23 cellular contexts compared by ENCODE assay signal in the genomic region with DNA sequence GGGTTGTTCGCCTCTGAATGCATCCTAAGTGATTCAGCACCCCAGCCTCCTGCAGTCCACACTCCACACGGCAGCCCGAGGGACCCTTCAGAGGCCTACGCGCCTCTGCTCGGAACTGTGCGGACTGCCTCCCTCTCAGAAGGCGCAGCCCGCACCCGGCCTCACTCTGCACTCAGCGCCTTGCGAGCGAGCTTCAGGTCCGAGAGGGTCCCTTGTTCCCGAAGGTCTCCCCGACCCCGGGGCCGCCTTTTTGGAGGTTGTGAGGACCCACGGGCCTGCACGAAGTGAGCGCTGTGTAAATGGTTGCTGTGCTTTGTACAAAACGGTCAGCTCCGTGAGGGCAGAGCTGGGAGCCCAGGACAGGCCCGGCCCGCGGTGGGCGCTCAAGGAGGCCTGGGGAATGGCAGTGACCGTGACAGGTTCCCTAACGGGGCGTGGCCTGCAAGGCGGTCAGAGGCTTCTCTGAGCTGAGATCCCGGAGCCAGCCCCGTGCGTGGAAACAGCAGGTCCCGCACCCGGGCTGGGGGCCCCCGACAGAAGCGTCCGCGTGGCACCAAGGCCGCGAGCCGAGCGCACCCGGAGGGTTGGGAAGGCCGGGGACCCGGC. TPM values are rescaled to one million over a fixed set of nuclear protein-coding genes. Genes with fewer than 3 reads are reported as not detected.
A peak's percentile ranks its signal among the peaks of the same experiment; 100 is the strongest.
DNase-seq lines count a peak whose midpoint lies in the region; ATAC-seq, FAIRE-seq and TF ChIP-seq lines count a peak whose summit lies in the region.
"Had no signal": no experiment of that assay in that cellular context is flagged by ENCODE, and none has a peak within 500 bp of the region (broad histone marks: within the 10 kb centered on the region; RNA-seq: fewer than 3 reads in every experiment).

No MANE protein-coding gene starts in this region.

- H3K36me3 Mint-ChIP-seq in GM23338 (ENCODE audit: low read depth) (peaks cover 3% of the 10 kb centered on the region; the same call in 1 of the 3 replicates), neural progenitor cell (no peaks in the 10 kb centered on the region)
- H3K36me3 Mint-ChIP-seq: stimulated activated memory B cell treated with anti-CD40 and anti-IgM and Interleukin-4, amounts not matched to agents 10 μg/mL and 1 μg/mL and 100 μg/mL, for 72 hours had no signal

- H3K4me2 ChIP-seq in GM23338 (peak overlapping the region; percentile 66), H1 (ENCODE audit: insufficient read depth in 1 of 2, low read depth in 2 of 2, low read length in 2 of 2) (peak overlapping the region; percentile 41 to 56; a peak in 2 of 4 replicates), neural progenitor cell (no peak overlapping the region)

- no peak for TF ChIP-seq POLR2A in H1 (IDR thresholded peaks at IDR 0.05; ENCODE audit: control extremely low read depth in 1 of 2, low read depth in 2 of 2, low read length in 2 of 2)

- H3K27me3 ChIP-seq in GM23338 (ENCODE audit: insufficient read depth): peaks cover 16% of the 10 kb centered on the region; the same call in 1 of the 2 replicates
- peaks cover 46% of the 10 kb centered on the region for H3K27me3 ChIP-seq in NT2/D1 (ENCODE audit: insufficient read depth, insufficient read length)
- H3K27me3 ChIP-seq in H1 (replicated peaks in 1 of 4; ENCODE audit: control insufficient read depth in 3 of 4, extremely low read depth in 1 of 4, insufficient read depth in 3 of 4, low read length in 3 of 4): peaks cover 0 to 8% (median 4%) of the 10 kb centered on the region in 4 experiments; a peak in 5 of 7 replicates
- H3K27me3 ChIP-seq in neural progenitor cell: peaks cover 51% of the 10 kb centered on the region

- peaks cover 4% of the 10 kb centered on the region for H3K4me1 Mint-ChIP-seq in GM23338
- H3K4me1 Mint-ChIP-seq in neural progenitor cell: no peaks in the 10 kb centered on the region
- H3K4me1 Mint-ChIP-seq: IgD-negative memory B cell; stimulated activated memory B cell treated with anti-CD40 and anti-IgM and Interleukin-4, amounts not matched to agents 10 μg/mL and 1 μg/mL and 100 μg/mL, for 72 hours had no signal

- H3K9me3 ChIP-seq in NT2/D1 (ENCODE audit: insufficient read depth, low read length) (no peaks in the 10 kb centered on the region), H1 (ENCODE audit: insufficient read depth in 2 of 2, low read depth in 1 of 2, low read length in 1 of 2) (peaks cover 6 to 79% of the 10 kb centered on the region in 2 experiments; a peak in 3 of 4 replicates), neural progenitor cell (ENCODE audit: low read depth) (no peaks in the 10 kb centered on the region)
- H3K9me3 ChIP-seq: left lung, thoracic aorta had no signal

- H2BK20ac ChIP-seq in H1 (ENCODE audit: low read length): no peak overlapping the region

- no peak for TF ChIP-seq CTCF in GM23338 (conservative IDR thresholded peaks at IDR 0.05; ENCODE audit: low read depth in 2 of 2)
- no peak for TF ChIP-seq CTCF in H1 (IDR thresholded peaks at IDR 0.05; ENCODE audit: control extremely low read depth in 1 of 3, insufficient read depth in 1 of 3, low read depth in 1 of 3, low read length in 3 of 3)
- no peak for TF ChIP-seq CTCF in neural progenitor cell (IDR thresholded peaks at IDR 0.05)

- POLR2A ChIA-PET in H1 (lab: Charles Lee; ENCODE audit: partially characterized antibody): interaction anchor here (0.6 to 1.2 kb wide), 2 partner anchors 10 to 14 kb away, joined by 3 read pairs; no protein-coding TSS in a partner anchor

- H3K9me2 ChIP-seq in GM23338 (ENCODE audit: insufficient read depth): no peaks in the 10 kb centered on the region

- no peak for FAIRE-seq in H1 (lab: Jason Lieb, UNC)
- FAIRE-seq: bronchial epithelial cell, endometrium, small intestine had no signal

- H3K14ac ChIP-seq in H1 (ENCODE audit: insufficient read length): no peak overlapping the region

- peak overlapping the region; percentile 51 for H3K4me3 ChIP-seq in GM23338
- H3K4me3 ChIP-seq in NT2/D1 (ENCODE audit: insufficient read length, low read depth): peak overlapping the region; percentile 35
- H3K4me3 ChIP-seq in H1 (ENCODE audit: extremely low read depth in 1 of 4, insufficient read depth in 2 of 4, low read depth in 3 of 4, low read length in 4 of 4): peak overlapping the region in 3 of 4 experiments; percentile 12 to 45 (median 25); a peak in 5 of 8 replicates
- no peak overlapping the region for H3K4me3 ChIP-seq in neural progenitor cell
- H3K4me3 ChIP-seq: left lung, thoracic aorta had no signal

- H3K4me1 ChIP-seq in GM23338 (ENCODE audit: insufficient read depth) (no peaks in the 10 kb centered on the region; the same call in 1 of the 2 replicates), NT2/D1 (ENCODE audit: insufficient read depth, insufficient read length) (peaks cover 5% of the 10 kb centered on the region), H1 (replicated peaks in 1 of 4; ENCODE audit: control insufficient read depth in 3 of 4, insufficient read depth in 4 of 4, low read length in 3 of 4) (peaks cover 0 to 6% (median 0%) of the 10 kb centered on the region in 4 experiments; a peak in 1 of 7 replicates), neural progenitor cell (peaks cover 4% of the 10 kb centered on the region)

- CTCF ChIA-PET in H1 (lab: Charles Lee; ENCODE audit: partially characterized antibody): interaction anchor here (0.8 to 1.4 kb wide), 4 partner anchors 11 to 281 kb away, joined by 3 read pairs; no protein-coding TSS in a partner anchor

- no peak overlapping the region for H2AK5ac ChIP-seq in H1 (ENCODE audit: low read depth, low read length)

- ATAC-seq in GM23338 (peak; percentile 20), GM18519 (IDR thresholded peaks at IDR 0.05; ENCODE audit: low FRiP score, unreplicated experiment) (no peak), HG03280 (IDR thresholded peaks at IDR 0.05; ENCODE audit: unreplicated experiment) (no peak)
- ATAC-seq: left lung had no signal

- H3K79me1 ChIP-seq in H1 (ENCODE audit: low read depth, low read length): peaks cover 10% of the 10 kb centered on the region; the same call in 1 of the 2 replicates

- no peak overlapping the region for H2BK120ac ChIP-seq in H1 (replicated peaks; ENCODE audit: low read depth, low read length)

- peaks cover 6% of the 10 kb centered on the region for H3K23me2 ChIP-seq in H1 (ENCODE audit: low read depth, low read length)

- H3K27me3 Mint-ChIP-seq in GM23338 (ENCODE audit: insufficient read depth, low read depth, poor library complexity) (peaks cover 18% of the 10 kb centered on the region), neural progenitor cell (ENCODE audit: insufficient read depth, low read depth) (peaks cover 32% of the 10 kb centered on the region)

- H3K9ac ChIP-seq in NT2/D1 (ENCODE audit: insufficient read length, low read depth) (peak overlapping the region; percentile 46), H1 (replicated peaks in 1 of 4; ENCODE audit: extremely low read depth in 1 of 4, low read depth in 3 of 4, low read length in 3 of 4) (no peak overlapping the region), neural progenitor cell (no peak overlapping the region)

- H3K56ac ChIP-seq in H1 (replicated peaks; ENCODE audit: insufficient read length, low read depth, low read length): no peak overlapping the region

- no peaks in the 10 kb centered on the region for H3K79me2 ChIP-seq in GM23338 (replicated peaks; ENCODE audit: insufficient read depth)
- H3K79me2 ChIP-seq in H1 (ENCODE audit: control insufficient read depth in 1 of 2, insufficient read depth in 2 of 2, low read length in 2 of 2): no peaks in the 10 kb centered on the region
- no peaks in the 10 kb centered on the region for H3K79me2 ChIP-seq in neural progenitor cell (ENCODE audit: low read depth)

- no peak overlapping the region for H2BK5ac ChIP-seq in H1 (ENCODE audit: low read depth, low read length)

- H3K4ac ChIP-seq in H1 (replicated peaks; ENCODE audit: insufficient read length, low read depth, low read length): no peak overlapping the region

- no peak overlapping the region for H4K91ac ChIP-seq in H1 (replicated peaks; ENCODE audit: insufficient read length, low read length)

- H3F3A ChIP-seq in GM23338 (replicated peaks; ENCODE audit: low read depth) (no peaks in the 10 kb centered on the region), neural progenitor cell (ENCODE audit: low read depth) (no peaks in the 10 kb centered on the region)

- no peak for TF ChIP-seq RAD21 in H1 (IDR thresholded peaks at IDR 0.05 in 1 of 2, conservative IDR thresholded peaks at IDR 0.05 in 1 of 2; ENCODE audit: low read depth in 2 of 2, low read length in 2 of 2)

- H3K18ac ChIP-seq in H1 (ENCODE audit: extremely low read depth, low read length): no peak overlapping the region

- H2BK12ac ChIP-seq in H1 (ENCODE audit: low read depth, low read length): no peak overlapping the region

- no peak for TF ChIP-seq EP300 in H1 (IDR thresholded peaks at IDR 0.05; ENCODE audit: borderline replicate concordance in 1 of 2, low read depth in 2 of 2, low read length in 2 of 2)

- H3K23ac ChIP-seq in H1 (ENCODE audit: insufficient read length): no peak overlapping the region

- 86% methylated on average over 34 of the region's 47 CpGs; no CpG with 5 or more reads in 1 of the 2 experiments for WGBS in H1 (ENCODE audit: extremely low coverage in 1 of 2, insufficient coverage in 1 of 2, insufficient read length in 1 of 2, insufficient replicate concordance in 2 of 2, low coverage in 1 of 2, low lambda C conversion rate in 2 of 2, missing lambda C conversion rate in 1 of 2), 2 experiments

- H3K4me3 Mint-ChIP-seq in GM23338 (no peak overlapping the region), neural progenitor cell (peak overlapping the region; percentile 69)
- H3K4me3 Mint-ChIP-seq: dendritic cell treated with granulocyte-macrophage colony-stimulating factor and Interleukin-4, amounts not matched to agents 40 ng/mL and 50 ng/mL, for 4 days had no signal

- peak; percentile 58 for DNase-seq in GM23338 (ENCODE audit: low spot score)
- DNase-seq in NT2/D1 (ENCODE audit: low read depth, low spot score): no peak
- no peak for DNase-seq in H1 (ENCODE audit: low read depth in 1 of 2, low spot score in 2 of 2)
- DNase-seq in neural progenitor cell (ENCODE audit: low spot score): no peak
- DNase-seq in AG08395 (ENCODE audit: low spot score): no peak
- DNase-seq: activated CD4-positive, alpha-beta T cell treated with anti-CD3 and anti-CD28 coated beads, Interleukin-2, amount 50 U/mL, for 48 hours; activated CD8-positive, alpha-beta memory T cell treated with anti-CD3 and anti-CD28 coated beads, Interleukin-2, amount 50 U/mL, for 48 hours; activated effector memory CD4-positive, alpha-beta T cell treated with anti-CD3 and anti-CD28 coated beads, Interleukin-2, amount 50 U/mL, for 16 hours; amniotic stem cell; left lung; NCI-H1105 treated with DMSO at 0.1 percent for 48 hours; NCI-H2107; small intestine; stimulated activated CD4-positive, alpha-beta T cell treated with anti-CD3 and anti-CD28 coated beads, Interleukin-2, amount 100 ng/mL, for 24 hours had no signal

- no peak overlapping the region; the same call in none of the 2 replicates for H4K8ac ChIP-seq in H1 (ENCODE audit: extremely low read depth, insufficient read depth, low read length)

- H4K5ac ChIP-seq in H1 (ENCODE audit: insufficient read length, low read depth, low read length): no peak overlapping the region

- H2AFZ ChIP-seq in GM23338: peak overlapping the region; percentile 52
- H2AFZ ChIP-seq in H1 (ENCODE audit: low read length): no peak overlapping the region
- no peak overlapping the region for H2AFZ ChIP-seq in neural progenitor cell (replicated peaks)

- H4K20me1 ChIP-seq in GM23338 (replicated peaks; ENCODE audit: insufficient read depth) (peaks cover 8% of the 10 kb centered on the region; the same call in 1 of the 2 replicates), H1 (replicated peaks in 1 of 2; ENCODE audit: control insufficient read depth in 1 of 2, insufficient read depth in 2 of 2, low read length in 2 of 2) (peaks cover 0 to 27% of the 10 kb centered on the region in 2 experiments), neural progenitor cell (ENCODE audit: low read depth) (peaks cover 34% of the 10 kb centered on the region)

- H3K27ac Mint-ChIP-seq in GM23338 (no peak overlapping the region), neural progenitor cell (no peak overlapping the region)
- H3K27ac Mint-ChIP-seq: dendritic cell treated with granulocyte-macrophage colony-stimulating factor and Interleukin-4, amounts not matched to agents 40 ng/mL and 50 ng/mL, for 4 days; IgD-negative memory B cell; stimulated activated memory B cell treated with anti-CD40 and anti-IgM and Interleukin-4, amounts not matched to agents 10 μg/mL and 1 μg/mL and 100 μg/mL, for 72 hours had no signal

- H3K27ac ChIP-seq in GM23338 (ENCODE audit: low read depth) (no peak overlapping the region), H1 (ENCODE audit: low read depth, low read length) (no peak overlapping the region), neural progenitor cell (no peak overlapping the region)
- H3K27ac ChIP-seq: left lung, thoracic aorta had no signal

- H2BK15ac ChIP-seq in H1 (ENCODE audit: low read length): no peak overlapping the region

- H3K36me3 ChIP-seq in GM23338 (ENCODE audit: insufficient read depth) (no peaks in the 10 kb centered on the region), NT2/D1 (ENCODE audit: insufficient read depth, insufficient read length, low read length) (peaks cover 29% of the 10 kb centered on the region), H1 (ENCODE audit: control insufficient read depth in 2 of 4, insufficient read depth in 4 of 4, low read length in 3 of 4) (peaks cover 0 to 4% (median 0%) of the 10 kb centered on the region in 4 experiments; a peak in 1 of 8 replicates), neural progenitor cell (no peaks in the 10 kb centered on the region)
- H3K36me3 ChIP-seq: left lung, thoracic aorta had no signal

- H3K9me3 Mint-ChIP-seq in GM23338 (peaks cover 3% of the 10 kb centered on the region), neural progenitor cell (peaks cover 5% of the 10 kb centered on the region)
- H3K9me3 Mint-ChIP-seq: dendritic cell treated with granulocyte-macrophage colony-stimulating factor and Interleukin-4, amounts not matched to agents 40 ng/mL and 50 ng/mL, for 4 days had no signal

RNA-seq across cellular contexts. Expression of gene CACNA1B, which starts 0.7 kb away (rescaled TPM):
- total RNA-seq in GM23338 (2014; rRNA removed; shearing (Covaris generic)): 8.0 and 10.4 TPM in 2 replicates
- polyA plus RNA-seq in GM23338 (2016; fragmentation: Nextera tagmentation; extraction: Ambion mirVana) (1.1 and 1.2 TPM in 2 replicates), H1 (2011; rRNA removed) (1.5 and 2.6 TPM in 2 replicates)
- 5.1 and 5.7 TPM in 2 replicates for total RNA-seq in H1 (2021; fragmentation: NEBNext Ultra II Directional; extraction: Animal tissue kit (Norgen Biotek cat#: 25700))
- polyA plus RNA-seq in H1 (2011; cell fraction: cytosol; rRNA removed): 1.3 TPM
- polyA plus RNA-seq in H1 (2011; cell fraction: nucleus; rRNA removed): 7.9 TPM
- polyA plus RNA-seq in H1 (2012, experiment 1 of 2): 1.6 to 2.3 TPM (median 2.0 TPM) in 4 replicates
- 0.79 TPM for polyA plus RNA-seq in H1 (2012, experiment 2 of 2)
- polyA plus RNA-seq in H1 (2013, experiment 1 of 2): 2.8 TPM
- 2.8 TPM for polyA plus RNA-seq in H1 (2013, experiment 2 of 2)
- 7.0 and 8.0 TPM in 2 replicates for polyA minus RNA-seq in H1 (2011; rRNA and poly(A)+ RNA removed)
- polyA minus RNA-seq in H1 (2011; cell fraction: cytosol; rRNA and poly(A)+ RNA removed): 2.8 TPM
- 10.6 TPM for polyA minus RNA-seq in H1 (2011; cell fraction: nucleus; rRNA and poly(A)+ RNA removed)
- 0.30 and 1.5 TPM in 2 replicates for total RNA-seq in neural progenitor cell (ENCODE audit: low replicate concordance)
- total RNA-seq: bronchial epithelial cell; T-helper 2 cell treated with Interferon-gamma antibody and Interleukin-4, amounts not matched to agents 100 ng/mL and 5 ng/mL, for 36 hours had no signal
- polyA plus RNA-seq: IgD-negative memory B cell had no signal
